In the genomic region with DNA sequence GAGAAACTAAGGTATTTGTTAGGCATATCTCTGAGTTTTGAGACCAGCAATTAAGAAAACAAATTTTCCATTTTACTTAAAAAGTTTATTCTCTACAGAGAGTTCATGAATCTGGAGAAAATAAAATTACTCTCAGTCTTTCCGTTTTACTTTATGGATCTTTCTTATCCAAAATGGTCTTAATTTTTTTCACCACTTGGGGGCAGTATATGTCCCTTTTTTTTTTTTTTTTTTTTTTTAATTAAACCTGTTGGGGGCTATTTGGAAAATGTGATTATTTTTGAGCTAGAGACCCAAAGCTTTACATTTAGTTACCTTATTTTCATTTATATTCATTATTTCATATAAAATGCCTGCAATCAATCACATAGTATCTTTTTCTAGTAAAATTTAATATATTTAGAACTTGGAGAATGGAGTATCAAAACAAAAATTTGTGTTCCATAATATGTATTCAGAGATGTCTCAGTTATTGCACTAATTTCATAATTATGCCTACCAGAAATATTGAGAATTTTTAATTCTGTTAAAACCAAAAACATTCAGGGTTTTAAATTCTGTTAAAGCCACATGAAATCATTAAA, we compare ENCODE assay signal across 9 cellular contexts. TPM values are rescaled to one million over a fixed set of nuclear protein-coding genes. Genes with fewer than 3 reads are reported as not detected.
DNase-seq lines count a peak whose midpoint lies in the region; ATAC-seq and TF ChIP-seq lines count a peak whose summit lies in the region.
"Had no signal": no experiment of that assay in that cellular context is flagged by ENCODE, and none has a peak within 500 bp of the region (broad histone marks: within the 10 kb centered on the region; RNA-seq: fewer than 3 reads in every experiment).

No MANE protein-coding gene starts in this region.

- in situ Hi-C loops in GM13976 (cut with MboI; ENCODE audit: low sequenced_read_pairs, unreplicated experiment), result loop anchor here (25.0 kb wide), 1 partner anchor 903 kb away; no protein-coding TSS in a partner anchor

- H3K36me3 Mint-ChIP-seq in immature natural killer cell, result peaks cover 11 to 17% (median 12%) of the 10 kb centered on the region in 3 donors

- H4K20me1 ChIP-seq in SU-DHL-6 (ENCODE audit: low read depth, low read length), result no peaks in the 10 kb centered on the region

- intact Hi-C loops in lower leg skin (cut with DNase I; ENCODE audit: low total_unique reads), result no loop called here

- H3K4me3 ChIP-seq in SU-DHL-6 (ENCODE audit: insufficient read depth, low read length, poor library complexity, severe bottlenecking) (no peak overlapping the region), lower leg skin (ENCODE audit: low read depth, poor library complexity, severe bottlenecking) (no peak overlapping the region)

- peaks cover 0 to 1% (median 0%) of the 10 kb centered on the region in 6 donors for H3K9me3 Mint-ChIP-seq in immature natural killer cell
- H3K9me3 Mint-ChIP-seq: T-cell had no signal

- H3K4me2 ChIP-seq in SU-DHL-6 (ENCODE audit: low read depth, low read length, poor library complexity, severe bottlenecking), result peak overlapping the region; percentile 7

- no peaks in the 10 kb centered on the region for H3K27me3 ChIP-seq in SU-DHL-6 (ENCODE audit: low read length)

- H3K9ac ChIP-seq in SU-DHL-6 (ENCODE audit: low read length), result no peak overlapping the region

- ATAC-seq in GM18505 (IDR thresholded peaks at IDR 0.05; ENCODE audit: unreplicated experiment) (no peak), HG02973 (IDR thresholded peaks at IDR 0.05; ENCODE audit: unreplicated experiment) (no peak), GM21360 (IDR thresholded peaks at IDR 0.05; ENCODE audit: unreplicated experiment) (no peak)
- ATAC-seq: T-cell had no signal

- H3K79me2 ChIP-seq in SU-DHL-6 (ENCODE audit: insufficient read depth, low read length), result no peaks in the 10 kb centered on the region

- H3K4me1 Mint-ChIP-seq in immature natural killer cell, result peaks cover 0 to 4% of the 10 kb centered on the region in 2 donors

- no peak overlapping the region for H3K4me3 Mint-ChIP-seq in immature natural killer cell
- H3K4me3 Mint-ChIP-seq: T-cell had no signal

- WGBS in lower leg skin, 2 donors, result 2 to 6% methylated on average over 1 of the region's 1 CpG

- no peak overlapping the region for H2AFZ ChIP-seq in SU-DHL-6 (ENCODE audit: low read depth, low read length, severe bottlenecking)

- peaks cover 3% of the 10 kb centered on the region; the same call in 1 of the 2 replicates for H3K36me3 ChIP-seq in SU-DHL-6 (ENCODE audit: low read length)

- no peaks in the 10 kb centered on the region for H3K27me3 Mint-ChIP-seq in immature natural killer cell (ENCODE audit: low read depth in 3 of 3)
- H3K27me3 Mint-ChIP-seq: T-cell had no signal

- no peak for TF ChIP-seq CTCF in GM13976 (IDR thresholded peaks at IDR 0.05; ENCODE audit: borderline replicate concordance, control extremely low read depth, extremely low read depth, insufficient read depth, missing control alignments)
- peak; percentile 59 for TF ChIP-seq CTCF in SU-DHL-6 (IDR thresholded peaks at IDR 0.05; ENCODE audit: insufficient read depth, low read length, poor library complexity, severe bottlenecking)
- TF ChIP-seq CTCF in lower leg skin (IDR thresholded peaks at IDR 0.05), result no peak

- no peaks in the 10 kb centered on the region for H3K9me3 ChIP-seq in SU-DHL-6 (ENCODE audit: insufficient read depth, low read length)

- DNase-seq in A172 (ENCODE audit: low spot score), result peak; percentile 0
- peak; percentile 11 for DNase-seq in GM13976 (ENCODE audit: low spot score)
- peak; percentile 3 to 17 (median 15) for DNase-seq in immature natural killer cell
- no peak for DNase-seq in lower leg skin (ENCODE audit: low spot score in 2 of 2)
- DNase-seq: T-cell had no signal

- no peak overlapping the region for H3K27ac Mint-ChIP-seq in immature natural killer cell

- peaks cover 9% of the 10 kb centered on the region for H3F3A ChIP-seq in SU-DHL-6 (ENCODE audit: insufficient read depth)

- TF ChIP-seq POLR2A in GM18505 (IDR thresholded peaks at IDR 0.05; ENCODE audit: borderline replicate concordance, extremely low read depth, insufficient read depth, insufficient read length) (no peak), lower leg skin (IDR thresholded peaks at IDR 0.05) (no peak)

- H3K27ac ChIP-seq in SU-DHL-6 (ENCODE audit: low read depth, low read length), result peak overlapping the region; percentile 17; the same call in 1 of the 2 replicates

- H3K9me2 ChIP-seq in SU-DHL-6 (replicated peaks; ENCODE audit: insufficient read depth, low read length), result no peaks in the 10 kb centered on the region

RNA-seq across cellular contexts. Expression of a gene that starts 27.1 kb away (rescaled TPM):
- total RNA-seq in A172 (2014; rRNA removed; shearing (Covaris generic)), result 18.0 and 22.2 TPM in 2 replicates
- polyA plus RNA-seq in immature natural killer cell, result 10 to 100 TPM in 2 of 3 donors, 1 to 10 TPM in 1; 2.6 to 27.0 (median 15.4) TPM
- total RNA-seq in lower leg skin, result 10 to 100 TPM; 11.4 to 21.1 (median 13.5) TPM

RNA-seq across cellular contexts. Expression of a gene that starts 27.3 kb away (rescaled TPM):
- 34.4 and 44.6 TPM in 2 replicates for total RNA-seq in A172 (2014; rRNA removed; shearing (Covaris generic))
- polyA plus RNA-seq in immature natural killer cell, result 10 to 100 TPM in 2 of 3 donors, 1 to 10 TPM in 1; 5.3 to 15.8 (median 13.1) TPM
- total RNA-seq in lower leg skin, result 10 to 100 TPM; 20.7 to 24.9 (median 23.8) TPM

Comparison
In these comparisons a context has a peak if more than half of its experiments do, and no peak if none do; other contexts are left out.
1. DNase-seq: peak in A172 (single experiment), GM13976 (single experiment) and immature natural killer cell (3 of 3); none in lower leg skin (0 of 2).